Comparison of ENCODE assay signal across 9 cellular contexts in the genomic region with DNA sequence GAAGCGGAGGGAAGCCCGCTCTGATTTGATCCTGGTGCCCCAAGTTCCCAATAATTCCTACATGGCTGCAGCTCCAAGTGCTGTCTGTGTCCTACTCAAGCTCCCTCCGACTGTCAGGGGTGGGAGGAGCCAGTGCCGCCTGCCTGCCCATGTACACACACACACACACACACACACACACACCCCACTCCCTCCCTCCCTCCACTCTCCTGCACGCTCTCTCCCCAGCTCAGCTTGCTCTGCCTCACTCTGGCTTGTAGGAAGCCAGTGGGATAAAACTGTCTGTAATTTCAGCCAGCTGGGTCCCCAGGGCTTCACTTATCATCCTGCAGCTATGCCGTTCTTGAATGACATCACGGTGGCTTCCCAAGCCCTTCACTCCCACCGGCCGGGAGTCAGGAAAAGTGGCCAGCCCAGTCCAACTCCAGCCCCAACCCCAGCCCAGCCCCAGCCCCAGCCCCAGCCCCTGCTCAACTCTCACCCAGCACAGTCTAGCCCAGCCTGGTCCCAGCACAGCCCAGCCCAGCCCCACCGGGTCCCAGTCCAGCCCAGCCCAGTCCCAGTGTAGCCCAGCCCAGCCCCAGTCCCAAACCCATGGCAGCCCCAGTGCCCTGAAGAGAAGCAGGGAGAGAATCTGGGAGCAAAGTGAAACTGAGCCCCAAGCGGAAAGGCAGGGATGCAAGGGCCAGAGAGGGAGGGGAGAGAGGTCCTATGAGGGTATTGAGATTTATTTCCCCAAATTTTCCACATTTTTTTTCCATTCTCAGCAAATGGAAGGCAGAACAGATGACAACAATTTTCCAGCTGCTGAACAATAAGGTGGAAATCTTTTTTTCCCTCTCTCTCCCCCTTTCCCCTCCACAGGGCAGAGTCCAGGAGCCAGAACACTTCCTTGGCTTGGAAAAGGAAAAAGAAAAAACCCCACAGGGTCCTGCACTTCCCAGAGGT.
DNase-seq lines count a peak whose midpoint lies in the region; ATAC-seq and TF ChIP-seq lines count a peak whose summit lies in the region.
"Had no signal": no experiment of that assay in that cellular context is flagged by ENCODE, and none has a peak within 500 bp of the region (broad histone marks: within the 10 kb centered on the region; RNA-seq: fewer than 3 reads in every experiment).

No MANE protein-coding gene starts in this region.

- intact Hi-C loops in colonic mucosa (cut with DNase I) (no loop called here), lower lobe of right lung (cut with DNase I) (no loop called here), tibial artery (cut with DNase I; ENCODE audit: low total_unique reads) (no loop called here)

- H3K36me3 ChIP-seq in colonic mucosa: no peaks in the 10 kb centered on the region
- peaks cover 88% of the 10 kb centered on the region for H3K36me3 ChIP-seq in lower lobe of right lung
- peaks cover 85 to 95% (median 87%) of the 10 kb centered on the region in 3 donors for H3K36me3 ChIP-seq in tibial artery

- H3K4me3 ChIP-seq in colonic mucosa (no peak overlapping the region), lower lobe of right lung (peak overlapping the region; percentile 41), tibial artery (peak overlapping the region; percentile 19 to 30)

- H3K4me1 ChIP-seq in colonic mucosa (no peaks in the 10 kb centered on the region), lower lobe of right lung (peaks cover 71% of the 10 kb centered on the region), tibial artery (peaks cover 16 to 100% (median 90%) of the 10 kb centered on the region in 4 donors)

- H3K9me3 ChIP-seq in colonic mucosa (no peaks in the 10 kb centered on the region), lower lobe of right lung (no peaks in the 10 kb centered on the region), tibial artery (no peaks in the 10 kb centered on the region)

- H3K27me3 ChIP-seq in colonic mucosa (no peaks in the 10 kb centered on the region), lower lobe of right lung (ENCODE audit: low read depth) (no peaks in the 10 kb centered on the region), tibial artery (no peaks in the 10 kb centered on the region)

- peak; percentile 27 for DNase-seq in NCI-H1436 (lab: John Stamatoyannopoulos, UW)
- no peak for DNase-seq in NCI-H1436 treated with DMSO at 0.1 percent for 48 hours (lab: John Stamatoyannopoulos, UW)
- peak; percentile 49 for DNase-seq in colonic mucosa
- no peak for DNase-seq in lower lobe of right lung
- peak; percentile 90 to 96 for DNase-seq in tibial artery
- DNase-seq in epidermal melanocyte (ENCODE audit: insufficient read length, low spot score): no peak
- DNase-seq in T-helper 2 cell: no peak
- DNase-seq: CD4-positive, CD25-positive, alpha-beta regulatory T cell had no signal

- ATAC-seq in lower lobe of right lung (peak; percentile 62 to 79), GM18873 (IDR thresholded peaks at IDR 0.05; ENCODE audit: low FRiP score, unreplicated experiment) (no peak)

- TF ChIP-seq CTCF in colonic mucosa (IDR thresholded peaks at IDR 0.05): no peak
- no peak for TF ChIP-seq CTCF in lower lobe of right lung (IDR thresholded peaks at IDR 0.05)
- no peak for TF ChIP-seq CTCF in tibial artery (IDR thresholded peaks at IDR 0.05)

- H3K27ac ChIP-seq in colonic mucosa (no peak overlapping the region), lower lobe of right lung (peak overlapping the region; percentile 60), tibial artery (peak overlapping the region; percentile 59 to 78)

- peak overlapping the region in 1 of 2 donors; percentile 60 for H3K9ac ChIP-seq in colonic mucosa (ENCODE audit: low read depth in 2 of 2, low read length in 2 of 2)

Comparison
In these comparisons a context has a peak if more than half of its experiments do, and no peak if none do; other contexts are left out.
1. DNase-seq: peak in NCI-H1436 (single experiment), colonic mucosa (single experiment) and tibial artery (2 of 2); none in NCI-H1436 treated with DMSO at 0.1 percent for 48 hours (single experiment), lower lobe of right lung (single experiment), epidermal melanocyte (single experiment) and T-helper 2 cell (0 of 5).